Comparison of ENCODE assay signal across 12 cellular contexts in the genomic region with DNA sequence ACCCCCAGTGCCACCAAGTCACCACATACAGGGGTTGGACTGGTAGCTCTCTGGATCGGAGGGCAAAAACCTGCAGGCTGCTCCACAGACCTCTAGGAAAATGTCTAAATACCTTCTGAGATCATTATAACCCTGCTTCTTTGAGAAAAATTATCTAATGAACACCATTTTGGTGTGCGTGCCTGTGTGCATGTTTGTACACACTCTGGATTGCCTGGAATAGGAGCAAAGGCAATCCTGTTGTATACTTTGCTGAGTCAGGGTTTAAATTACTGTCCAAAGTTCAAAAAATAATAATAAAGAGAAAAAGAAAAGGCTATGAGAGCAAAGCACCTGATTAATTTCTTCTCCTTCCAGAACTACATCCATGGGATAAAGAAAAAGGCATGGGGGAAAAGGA. TPM values are rescaled to one million over a fixed set of nuclear protein-coding genes. Genes with fewer than 3 reads are reported as not detected.
DNase-seq lines count a peak whose midpoint lies in the region; ATAC-seq and TF ChIP-seq lines count a peak whose summit lies in the region.
"Had no signal": no experiment of that assay in that cellular context is flagged by ENCODE, and none has a peak within 500 bp of the region (broad histone marks: within the 10 kb centered on the region; RNA-seq: fewer than 3 reads in every experiment).

No MANE protein-coding gene starts in this region.

- H3K27me3 Mint-ChIP-seq in activated CD8-positive, alpha-beta T cell treated with anti-CD3 and anti-CD28 coated beads for 36 hours: no peaks in the 10 kb centered on the region

- DNase-seq in activated CD8-positive, alpha-beta T cell treated with anti-CD3 and anti-CD28 coated beads for 36 hours: no peak
- DNase-seq in lower lobe of right lung (no peak), NCI-H1092 (lab: John Stamatoyannopoulos, UW) (no peak), AG20443 (ENCODE audit: low spot score) (no peak), DMS 273 (lab: John Stamatoyannopoulos, UW; ENCODE audit: unreplicated experiment) (no peak)
- DNase-seq: foreskin fibroblast, NCI-H2081 treated with DMSO at 0.1 percent for 48 hours had no signal

- peaks cover under 1% of the 10 kb centered on the region for H3K9me3 Mint-ChIP-seq in activated CD8-positive, alpha-beta T cell treated with anti-CD3 and anti-CD28 coated beads for 36 hours

- ATAC-seq in activated CD8-positive, alpha-beta T cell treated with anti-CD3 and anti-CD28 coated beads for 36 hours: no peak
- ATAC-seq in lower lobe of right lung: no peak
- no peak for ATAC-seq in GM18909 (IDR thresholded peaks at IDR 0.05; ENCODE audit: poor library complexity, unreplicated experiment)
- ATAC-seq: HCT116 had no signal

- TF ChIP-seq CTCF in DOHH2 (IDR thresholded peaks at IDR 0.05; ENCODE audit: low read depth, low read length, poor library complexity, severe bottlenecking): no peak
- no peak for TF ChIP-seq CTCF in activated CD8-positive, alpha-beta T cell treated with anti-CD3 and anti-CD28 coated beads for 36 hours (IDR thresholded peaks at IDR 0.05)
- no peak for TF ChIP-seq CTCF in lower lobe of right lung (IDR thresholded peaks at IDR 0.05)

- H3K27ac ChIP-seq in BLaER1 (no peak overlapping the region), DOHH2 (ENCODE audit: low read depth, low read length) (0 out of 2 replicates have a peak overlapping the region, but pooled peaks have one; percentile 32), lower lobe of right lung (peak overlapping the region; percentile 34)

- 0 out of 2 replicates have a peak, but pooled peaks cover 2% of the 10 kb centered on the region for H3F3A ChIP-seq in DOHH2 (ENCODE audit: control insufficient read depth, insufficient read depth)

- H3K36me3 ChIP-seq in BLaER1: no peaks in the 10 kb centered on the region
- no peaks in the 10 kb centered on the region for H3K36me3 ChIP-seq in DOHH2 (ENCODE audit: control insufficient read depth, low read length)
- no peaks in the 10 kb centered on the region for H3K36me3 ChIP-seq in lower lobe of right lung

- H3K4me2 ChIP-seq in BLaER1 (peak overlapping the region; percentile 71), DOHH2 (ENCODE audit: low read length) (peak overlapping the region; percentile 65)

- H3K27me3 ChIP-seq in BLaER1 (no peaks in the 10 kb centered on the region), DOHH2 (ENCODE audit: control insufficient read depth, low read length) (no peaks in the 10 kb centered on the region), lower lobe of right lung (ENCODE audit: low read depth) (no peaks in the 10 kb centered on the region)

- peak overlapping the region; percentile 100 for H3K27ac Mint-ChIP-seq in activated CD8-positive, alpha-beta T cell treated with anti-CD3 and anti-CD28 coated beads for 36 hours

- H3K9me2 ChIP-seq in DOHH2 (replicated peaks; ENCODE audit: control insufficient read depth, low read length): no peaks in the 10 kb centered on the region

- H4K20me1 ChIP-seq in BLaER1: no peaks in the 10 kb centered on the region
- no peaks in the 10 kb centered on the region for H4K20me1 ChIP-seq in DOHH2 (ENCODE audit: control insufficient read depth, insufficient read depth, low read depth, low read length)

- H3K79me2 ChIP-seq in DOHH2 (ENCODE audit: control insufficient read depth, low read length): no peaks in the 10 kb centered on the region

- no peak overlapping the region for H3K9ac ChIP-seq in BLaER1

- CTCF ChIA-PET in activated CD8-positive, alpha-beta T cell treated with anti-CD3 and anti-CD28 coated beads for 36 hours (lab: Charles Lee): interaction anchor here (1.0 to 10.2 kb wide), 10 partner anchors 8 to 139 kb away, joined by 3 to 100 read pairs (median 8); a partner anchor contains a TSS

- H3K9me3 ChIP-seq in BLaER1 (no peaks in the 10 kb centered on the region), DOHH2 (ENCODE audit: control insufficient read depth, insufficient read depth, low read length) (no peaks in the 10 kb centered on the region), lower lobe of right lung (no peaks in the 10 kb centered on the region)

- H3K36me3 Mint-ChIP-seq in activated CD8-positive, alpha-beta T cell treated with anti-CD3 and anti-CD28 coated beads for 36 hours (ENCODE audit: low read depth): peaks cover 83% of the 10 kb centered on the region

- peak overlapping the region; percentile 96 for H3K4me3 Mint-ChIP-seq in activated CD8-positive, alpha-beta T cell treated with anti-CD3 and anti-CD28 coated beads for 36 hours

- POLR2A ChIA-PET in activated CD8-positive, alpha-beta T cell treated with anti-CD3 and anti-CD28 coated beads for 36 hours (lab: Charles Lee): interaction anchor here (0.8 to 19.8 kb wide), 12 partner anchors 10 to 226 kb away, joined by 3 to 364 read pairs (median 11); a partner anchor contains a TSS

- intact Hi-C loops in activated CD8-positive, alpha-beta T cell treated with anti-CD3 and anti-CD28 coated beads for 36 hours (cut with micrococcal nuclease): no loop called here
- intact Hi-C loops in lower lobe of right lung (cut with DNase I): no loop called here

- H3K4me1 ChIP-seq in BLaER1 (peaks cover 42% of the 10 kb centered on the region), DOHH2 (ENCODE audit: control insufficient read depth, low read length) (peaks cover 53% of the 10 kb centered on the region), lower lobe of right lung (peaks cover 49% of the 10 kb centered on the region)

- peaks cover 81% of the 10 kb centered on the region for H3K4me1 Mint-ChIP-seq in activated CD8-positive, alpha-beta T cell treated with anti-CD3 and anti-CD28 coated beads for 36 hours (ENCODE audit: low read depth)

- H3K4me3 ChIP-seq in BLaER1 (no peak overlapping the region), DOHH2 (ENCODE audit: low read length) (no peak overlapping the region; the same call in 1 of the 2 replicates), lower lobe of right lung (no peak overlapping the region)

RNA-seq across cellular contexts. Expression of a gene that starts 11.0 kb away (rescaled TPM):
- 100 to 1,000 TPM; 236 to 251 TPM for total RNA-seq in activated CD8-positive, alpha-beta T cell treated with anti-CD3 and anti-CD28 coated beads for 36 hours
- total RNA-seq in lower lobe of right lung: 163 TPM
- total RNA-seq: M059J had no signal

RNA-seq across cellular contexts. Expression of a gene that starts 37.3 kb away (rescaled TPM):
- not detected for total RNA-seq in activated CD8-positive, alpha-beta T cell treated with anti-CD3 and anti-CD28 coated beads for 36 hours
- 1.6 TPM for total RNA-seq in lower lobe of right lung

RNA-seq across cellular contexts. Expression of a gene that starts 38.4 kb away (rescaled TPM):
- 10 to 100 TPM; 51.1 to 51.7 TPM for total RNA-seq in activated CD8-positive, alpha-beta T cell treated with anti-CD3 and anti-CD28 coated beads for 36 hours
- total RNA-seq in lower lobe of right lung: 12.8 TPM

RNA-seq across cellular contexts. Expression of a gene that starts 50.3 kb away (rescaled TPM):
- total RNA-seq in activated CD8-positive, alpha-beta T cell treated with anti-CD3 and anti-CD28 coated beads for 36 hours: 10 to 100 TPM; 26.2 to 31.0 TPM
- total RNA-seq in lower lobe of right lung: 85.3 TPM
